Comparison of ENCODE assay signal across 28 cellular contexts in genomic region chr4:110848787-110849186, GRCh38.
"Had no signal": no experiment of that assay in that cellular context is flagged by ENCODE, and none has a peak within 500 bp of the region (broad histone marks: within the 10 kb centered on the region; RNA-seq: fewer than 3 reads in every experiment).

No MANE protein-coding gene starts in this region.

- H3K36me3 ChIP-seq: left lung, lower lobe of right lung, ovary, prostate gland, stomach, thyroid gland, transverse colon, upper lobe of left lung, vagina had no signal

- H3K27ac ChIP-seq: left lung, lower lobe of right lung, ovary, prostate gland, stomach, testis, thyroid gland, transverse colon, upper lobe of left lung, vagina had no signal

- H3K4me1 ChIP-seq: left lung, lower lobe of right lung, prostate gland, stomach, testis, thyroid gland, upper lobe of left lung, vagina had no signal

- H3K4me3 ChIP-seq: left lung, lower lobe of right lung, ovary, prostate gland, stomach, testis, thyroid gland, transverse colon, upper lobe of left lung, vagina had no signal

- ATAC-seq: left colon; left lung; lower lobe of right lung; naive thymus-derived CD4-positive, alpha-beta T cell; natural killer cell treated with Interleukin-12 subunit alpha and Interleukin-12 subunit beta and Interleukin-15 and Interleukin-18, amount 100 ng/mL, for 72 hours; right cardiac atrium; sciatic nerve; stimulated activated naive B cell treated with anti-CD40 and anti-IgM and Interleukin-4, amounts not matched to agents 10 μg/mL and 1 μg/mL and 100 μg/mL, for 72 hours; stimulated activated naive CD8-positive, alpha-beta T cell treated with anti-CD3 and anti-CD28 coated beads, Interleukin-15, Interleukin-2, amounts not matched to agents 100 U/mL and 50 U/mL, for 24 hours had no signal

- DNase-seq: hypothalamus; immature natural killer cell; kidney; left colon; left lung; lower lobe of right lung; mammary epithelial cell; mesenchymal stem cell; naive thymus-derived CD4-positive, alpha-beta T cell; ovary; posterior cingulate gyrus; retina; right cardiac atrium; small intestine; stimulated activated CD4-positive, alpha-beta T cell treated with anti-CD3 and anti-CD28 coated beads, Interleukin-15, amount 100 ng/mL, for 24 hours; stimulated activated CD4-positive, alpha-beta T cell treated with anti-CD3 and anti-CD28 coated beads, Interleukin-2, amount 100 ng/mL, for 24 hours; stimulated activated CD4-positive, alpha-beta T cell treated with anti-CD3 and anti-CD28 coated beads, Interleukin-4, amount 100 ng/mL, for 1 hour; stimulated activated naive B cell treated with anti-CD40 and anti-IgM and Interleukin-4, amounts not matched to agents 10 μg/mL and 1 μg/mL and 100 μg/mL, for 72 hours; stimulated activated naive CD8-positive, alpha-beta T cell treated with anti-CD3 and anti-CD28 coated beads, Interleukin-15, Interleukin-2, amounts not matched to agents 100 U/mL and 50 U/mL, for 24 hours; stomach; testis; thyroid gland; transverse colon; upper lobe of left lung had no signal

- H3K9me3 ChIP-seq: left lung, lower lobe of right lung, ovary, prostate gland, stomach, testis, thyroid gland, transverse colon, upper lobe of left lung, vagina had no signal

- H3K27me3 ChIP-seq: left lung, ovary, testis, thyroid gland, transverse colon, upper lobe of left lung, vagina had no signal
